ENCODE assay signal across 23 cellular contexts in genomic region chr6:51339108-51339507, GRCh38.
"Had no signal": no experiment of that assay in that cellular context is flagged by ENCODE, and none has a peak within 500 bp of the region (broad histone marks: within the 10 kb centered on the region; RNA-seq: fewer than 3 reads in every experiment).

No MANE protein-coding gene starts in this region.

- H3K27me3 ChIP-seq: pancreas, sigmoid colon, spleen, tibial nerve, upper lobe of left lung, vagina had no signal

- DNase-seq: hippocampal formation; left ventricle myocardium inferior; midbrain; mucosa of descending colon; naive thymus-derived CD4-positive, alpha-beta T cell; nucleus accumbens; pancreas; posterior cingulate gyrus; retina; right cardiac atrium; sigmoid colon; small intestine; spleen; stimulated activated CD4-positive, alpha-beta T cell treated with anti-CD3 and anti-CD28 coated beads, Interleukin-4, amount 100 ng/mL, for 24 hours; stimulated activated naive CD4-positive, alpha-beta T cell; upper lobe of left lung had no signal

- H3K4me3 Mint-ChIP-seq: naive thymus-derived CD4-positive, alpha-beta T cell; natural killer cell treated with Interleukin-12 subunit alpha and Interleukin-12 subunit beta and Interleukin-15 and Interleukin-18, amount 100 ng/mL, for 72 hours; stimulated activated effector memory CD8-positive, alpha-beta T cell treated with anti-CD3 and anti-CD28 coated beads, Interleukin-12 subunit alpha, Interleukin-12 subunit beta, amount 100 ng/mL, for 72 hours; stimulated activated naive CD8-positive, alpha-beta T cell treated with anti-CD3 and anti-CD28 coated beads, Interleukin-15, Interleukin-2, amounts not matched to agents 100 ng/mL and 50 ng/mL, for 24 hours had no signal

- FAIRE-seq: pancreas, small intestine had no signal

- H3K36me3 Mint-ChIP-seq: naive thymus-derived CD4-positive, alpha-beta T cell; natural killer cell treated with Interleukin-12 subunit alpha and Interleukin-12 subunit beta and Interleukin-15 and Interleukin-18, amount 100 ng/mL, for 72 hours; stimulated activated effector memory CD8-positive, alpha-beta T cell treated with anti-CD3 and anti-CD28 coated beads, Interleukin-12 subunit alpha, Interleukin-12 subunit beta, amount 100 ng/mL, for 72 hours had no signal

- H3K9me3 ChIP-seq: left ventricle myocardium inferior, mucosa of descending colon, pancreas, prostate gland, tibial nerve, upper lobe of left lung, vagina had no signal

- H3K27ac Mint-ChIP-seq: naive thymus-derived CD4-positive, alpha-beta T cell; natural killer cell treated with Interleukin-12 subunit alpha and Interleukin-12 subunit beta and Interleukin-15 and Interleukin-18, amount 100 ng/mL, for 72 hours; stimulated activated effector memory CD8-positive, alpha-beta T cell treated with anti-CD3 and anti-CD28 coated beads, Interleukin-12 subunit alpha, Interleukin-12 subunit beta, amount 100 ng/mL, for 72 hours; stimulated activated naive CD8-positive, alpha-beta T cell treated with anti-CD3 and anti-CD28 coated beads, Interleukin-15, Interleukin-2, amounts not matched to agents 100 ng/mL and 50 ng/mL, for 24 hours had no signal

- H3K27ac ChIP-seq: left ventricle myocardium inferior, pancreas, prostate gland, sigmoid colon, spleen, tibial nerve, upper lobe of left lung, vagina had no signal

- H3K27me3 Mint-ChIP-seq: naive thymus-derived CD4-positive, alpha-beta T cell; natural killer cell treated with Interleukin-12 subunit alpha and Interleukin-12 subunit beta and Interleukin-15 and Interleukin-18, amount 100 ng/mL, for 72 hours; stimulated activated naive CD8-positive, alpha-beta T cell treated with anti-CD3 and anti-CD28 coated beads, Interleukin-15, Interleukin-2, amounts not matched to agents 100 ng/mL and 50 ng/mL, for 24 hours had no signal

- H3K36me3 ChIP-seq: left ventricle myocardium inferior, pancreas, prostate gland, sigmoid colon, spleen, tibial nerve, upper lobe of left lung, vagina had no signal

- H3K4me1 ChIP-seq: left ventricle myocardium inferior, pancreas, prostate gland, sigmoid colon, spleen, tibial nerve, upper lobe of left lung had no signal

- H3K4me1 Mint-ChIP-seq: naive thymus-derived CD4-positive, alpha-beta T cell; stimulated activated effector memory CD8-positive, alpha-beta T cell treated with anti-CD3 and anti-CD28 coated beads, Interleukin-12 subunit alpha, Interleukin-12 subunit beta, amount 100 ng/mL, for 72 hours had no signal

- H3K4me3 ChIP-seq: left ventricle myocardium inferior, lung, mucosa of descending colon, pancreas, prostate gland, sigmoid colon, spleen, tibial nerve, upper lobe of left lung, vagina had no signal
